ENCODE assay signal across 1 cellular context in genomic region chr15:51191072-51191665, GRCh38.
TF ChIP-seq lines count a peak whose summit lies in the region.

No MANE protein-coding gene starts in this region.

TF ChIP-seq in GM23338, 12 proteins besides CTCF, POLR2A, EP300 and RAD21 (continued from another document):
- TF ChIP-seq ZNF462 (CRISPR knock-in tag; IDR thresholded peaks at IDR 0.05) (no peak), ZNF114 (CRISPR knock-in tag; IDR thresholded peaks at IDR 0.05) (no peak), EZH2phosphoT487 (IDR thresholded peaks at IDR 0.05; ENCODE audit: unreplicated experiment) (no peak), STAT1 (IDR thresholded peaks at IDR 0.05; ENCODE audit: unreplicated experiment) (no peak)
